ENCODE assay signal across 20 cellular contexts in genomic region chr12:93786669-93787397, GRCh38.
A peak's percentile ranks its signal among the peaks of the same experiment; 100 is the strongest.
DNase-seq lines count a peak whose midpoint lies in the region; ATAC-seq lines count a peak whose summit lies in the region.
"Had no signal": no experiment of that assay in that cellular context is flagged by ENCODE, and none has a peak within 500 bp of the region (broad histone marks: within the 10 kb centered on the region; RNA-seq: fewer than 3 reads in every experiment).

No MANE protein-coding gene starts in this region.

- no peak for ATAC-seq in natural killer cell treated with Interleukin-12 subunit alpha and Interleukin-12 subunit beta and Interleukin-15 and Interleukin-18, amount 100 ng/mL, for 72 hours
- ATAC-seq: esophagus mucosa; stimulated activated naive CD8-positive, alpha-beta T cell treated with anti-CD3 and anti-CD28 coated beads, Interleukin-15, amount 100 ng/mL, for 72 hours; T-helper 17 cell had no signal

- H3K4me1 ChIP-seq in SJCRH30 (peaks cover 57% of the 10 kb centered on the region), rectal smooth muscle tissue (ENCODE audit: control insufficient read depth, insufficient read depth, low read length) (peaks cover 33% of the 10 kb centered on the region), Karpas-422 (ENCODE audit: low read length) (peaks cover 35% of the 10 kb centered on the region)

- no peak overlapping the region for H3K9ac ChIP-seq in rectal smooth muscle tissue (ENCODE audit: low read length)
- H3K9ac ChIP-seq in Karpas-422 (ENCODE audit: low read length), result no peak overlapping the region

- DNase-seq in HCEC 1CT (peak; percentile 67), SJCRH30 (peak in 1 of 2 experiments; percentile 53), epithelial cell of prostate (ENCODE audit: low read depth, low spot score) (no peak), Karpas-422 (no peak), NCI-H2227 (lab: John Stamatoyannopoulos, UW; ENCODE audit: unreplicated experiment) (no peak), hippocampal formation (lab: John Stamatoyannopoulos, UW) (no peak)
- no peak for DNase-seq in natural killer cell treated with Interleukin-12 subunit alpha and Interleukin-12 subunit beta and Interleukin-15 and Interleukin-18, amount 100 ng/mL, for 72 hours (ENCODE audit: low spot score)
- DNase-seq: activated CD8-positive, alpha-beta memory T cell treated with anti-CD3 and anti-CD28 coated beads, Interleukin-2, amount 50 U/mL, for 48 hours; BE2C; KBM-7; NCI-H1694; NCI-H526; small intestine; stimulated activated naive CD8-positive, alpha-beta T cell treated with anti-CD3 and anti-CD28 coated beads, Interleukin-15, amount 100 ng/mL, for 72 hours; T-helper 17 cell had no signal

- no peak overlapping the region for H3K4me3 Mint-ChIP-seq in natural killer cell treated with Interleukin-12 subunit alpha and Interleukin-12 subunit beta and Interleukin-15 and Interleukin-18, amount 100 ng/mL, for 72 hours
- H3K4me3 Mint-ChIP-seq: activated naive CD4-positive, alpha-beta T cell treated with anti-CD3 and anti-CD28 coated beads, Interleukin-2, amount 50 U/mL, for 24 hours; stimulated activated naive CD8-positive, alpha-beta T cell treated with anti-CD3 and anti-CD28 coated beads, Interleukin-15, amount 100 ng/mL, for 72 hours; T-helper 17 cell had no signal

- H3K27me3 Mint-ChIP-seq in natural killer cell treated with Interleukin-12 subunit alpha and Interleukin-12 subunit beta and Interleukin-15 and Interleukin-18, amount 100 ng/mL, for 72 hours, result no peaks in the 10 kb centered on the region
- H3K27me3 Mint-ChIP-seq: activated naive CD4-positive, alpha-beta T cell treated with anti-CD3 and anti-CD28 coated beads, Interleukin-2, amount 50 U/mL, for 24 hours; stimulated activated naive CD8-positive, alpha-beta T cell treated with anti-CD3 and anti-CD28 coated beads, Interleukin-15, amount 100 ng/mL, for 72 hours; T-helper 17 cell had no signal

- H3K4me1 Mint-ChIP-seq in natural killer cell treated with Interleukin-12 subunit alpha and Interleukin-12 subunit beta and Interleukin-15 and Interleukin-18, amount 100 ng/mL, for 72 hours (ENCODE audit: low read depth in 2 of 2), result peaks cover 36 to 55% of the 10 kb centered on the region in 2 donors

- H3K27ac ChIP-seq in SJCRH30 (peak overlapping the region; percentile 86), epithelial cell of prostate (peak overlapping the region; percentile 97), rectal smooth muscle tissue (ENCODE audit: low read depth, low read length) (peak overlapping the region; percentile 16), Karpas-422 (ENCODE audit: low read length) (no peak overlapping the region)
- H3K27ac ChIP-seq: neutrophil had no signal

- H3K4me3 ChIP-seq in SJCRH30 (no peak overlapping the region), rectal smooth muscle tissue (ENCODE audit: low read length) (no peak overlapping the region), Karpas-422 (ENCODE audit: low read length) (no peak overlapping the region)
- H3K4me3 ChIP-seq: lung had no signal

- H4K20me1 ChIP-seq in Karpas-422 (ENCODE audit: insufficient read depth, low read depth, low read length), result no peaks in the 10 kb centered on the region

- no peaks in the 10 kb centered on the region for H3K9me3 Mint-ChIP-seq in natural killer cell treated with Interleukin-12 subunit alpha and Interleukin-12 subunit beta and Interleukin-15 and Interleukin-18, amount 100 ng/mL, for 72 hours
- H3K9me3 Mint-ChIP-seq: activated naive CD4-positive, alpha-beta T cell treated with anti-CD3 and anti-CD28 coated beads, Interleukin-2, amount 50 U/mL, for 24 hours had no signal

- H3K27ac Mint-ChIP-seq in natural killer cell treated with Interleukin-12 subunit alpha and Interleukin-12 subunit beta and Interleukin-15 and Interleukin-18, amount 100 ng/mL, for 72 hours, result no peak overlapping the region
- H3K27ac Mint-ChIP-seq: stimulated activated naive CD8-positive, alpha-beta T cell treated with anti-CD3 and anti-CD28 coated beads, Interleukin-15, amount 100 ng/mL, for 72 hours had no signal

- no peaks in the 10 kb centered on the region for H3K9me3 ChIP-seq in SJCRH30 (replicated peaks)
- H3K9me3 ChIP-seq in Karpas-422 (ENCODE audit: low read length), result no peaks in the 10 kb centered on the region
- H3K9me3 ChIP-seq: BE2C, neutrophil had no signal

- H3K36me3 ChIP-seq in SJCRH30 (no peaks in the 10 kb centered on the region), rectal smooth muscle tissue (ENCODE audit: control insufficient read depth, insufficient read depth, low read length) (no peaks in the 10 kb centered on the region), Karpas-422 (ENCODE audit: insufficient read depth, low read length) (no peaks in the 10 kb centered on the region; the same call in 1 of the 2 replicates)
- H3K36me3 ChIP-seq: BE2C, neutrophil had no signal

- H3K9me2 ChIP-seq in Karpas-422 (replicated peaks; ENCODE audit: insufficient read depth, low read length), result no peaks in the 10 kb centered on the region

- H3K79me2 ChIP-seq in Karpas-422 (ENCODE audit: low read length), result no peaks in the 10 kb centered on the region

- H3K27me3 ChIP-seq in SJCRH30 (no peaks in the 10 kb centered on the region), rectal smooth muscle tissue (ENCODE audit: control insufficient read depth, insufficient read depth, low read length) (no peaks in the 10 kb centered on the region), Karpas-422 (ENCODE audit: low read length) (no peaks in the 10 kb centered on the region)
- H3K27me3 ChIP-seq: BE2C, neutrophil had no signal

- H3K4me2 ChIP-seq in Karpas-422 (ENCODE audit: low read depth, low read length, poor library complexity, severe bottlenecking), result no peak overlapping the region

- no peak overlapping the region for H2AFZ ChIP-seq in Karpas-422 (ENCODE audit: low read length)

- H3K36me3 Mint-ChIP-seq in natural killer cell treated with Interleukin-12 subunit alpha and Interleukin-12 subunit beta and Interleukin-15 and Interleukin-18, amount 100 ng/mL, for 72 hours, result peaks cover 11% of the 10 kb centered on the region
